In genomic region chr19:1424182-1424955, GRCh38 we compare ENCODE assay signal across 1 cellular context.
A peak's percentile ranks its signal among the peaks of the same experiment; 100 is the strongest.
TF ChIP-seq lines count a peak whose summit lies in the region.

No MANE protein-coding gene starts in this region.

TF ChIP-seq in HepG2, 621 proteins besides CTCF, POLR2A, EP300 and RAD21 (continued from another document and continues in another):
- TF ChIP-seq ZNF275 (CRISPR knock-in tag; IDR thresholded peaks at IDR 0.05; ENCODE audit: borderline replicate concordance) (no peak), POGK (CRISPR knock-in tag; conservative IDR thresholded peaks at IDR 0.05) (no peak), DZIP1 (CRISPR knock-in tag; IDR thresholded peaks at IDR 0.05) (0 out of 2 replicates have a peak, but pooled peaks have one; percentile 44), NR2F2 (IDR thresholded peaks at IDR 0.05; ENCODE audit: borderline replicate concordance, low read depth) (no peak), ZNF350 (CRISPR knock-in tag; IDR thresholded peaks at IDR 0.05; ENCODE audit: borderline replicate concordance, low read depth) (no peak), TFDP2 (CRISPR knock-in tag; IDR thresholded peaks at IDR 0.05) (peak; percentile 35; the same call in 1 of the 2 replicates), NAIF1 (CRISPR knock-in tag; IDR thresholded peaks at IDR 0.05; ENCODE audit: borderline replicate concordance) (no peak; the same call in 1 of the 2 replicates), ZNF792 (CRISPR knock-in tag; IDR thresholded peaks at IDR 0.05) (no peak), KLF13 (CRISPR knock-in tag; IDR thresholded peaks at IDR 0.05) (no peak), ZBTB8A (CRISPR knock-in tag; IDR thresholded peaks at IDR 0.05; ENCODE audit: borderline replicate concordance, low read depth) (no peak), KMT2A (CRISPR knock-in tag; IDR thresholded peaks at IDR 0.05) (no peak), ZSCAN30 (CRISPR knock-in tag; IDR thresholded peaks at IDR 0.05) (no peak), RNF2 (conservative IDR thresholded peaks at IDR 0.05; ENCODE audit: low read depth) (no peak), ZNF232 (CRISPR knock-in tag; IDR thresholded peaks at IDR 0.05; ENCODE audit: borderline replicate concordance) (no peak), ADNP (CRISPR knock-in tag; IDR thresholded peaks at IDR 0.05) (no peak), HIC2 (CRISPR knock-in tag; IDR thresholded peaks at IDR 0.05; ENCODE audit: low read depth) (no peak), AHDC1 (CRISPR knock-in tag; IDR thresholded peaks at IDR 0.05; ENCODE audit: borderline replicate concordance) (peak; percentile 67), KLF11 (CRISPR knock-in tag; IDR thresholded peaks at IDR 0.05) (no peak), ATM (IDR thresholded peaks at IDR 0.05; ENCODE audit: borderline replicate concordance) (no peak), ZNF615 (CRISPR knock-in tag; IDR thresholded peaks at IDR 0.05; ENCODE audit: borderline replicate concordance) (0 out of 2 replicates have a peak, but pooled peaks have one; percentile 38), HDAC2 (CRISPR knock-in tag; IDR thresholded peaks at IDR 0.05) (peak; percentile 58), ZNF225 (CRISPR knock-in tag; IDR thresholded peaks at IDR 0.05) (peak; percentile 48; the same call in 1 of the 2 replicates), NONO (IDR thresholded peaks at IDR 0.05) (no peak), NONO (CRISPR knock-in tag; conservative IDR thresholded peaks at IDR 0.05) (peak; percentile 55; the same call in 1 of the 2 replicates), AGO2 (optimal IDR thresholded peaks at IDR 0.05; ENCODE audit: low read depth, low read length) (peak; percentile 99), CCDC6 (CRISPR knock-in tag; IDR thresholded peaks at IDR 0.05) (no peak), MXD4 (CRISPR knock-in tag; IDR thresholded peaks at IDR 0.05) (peak; percentile 63; the same call in 1 of the 2 replicates), DNMT1 (CRISPR knock-in tag; IDR thresholded peaks at IDR 0.05) (0 out of 2 replicates have a peak, but pooled peaks have one; percentile 23), NFYB (CRISPR knock-in tag; IDR thresholded peaks at IDR 0.05) (no peak), SAFB2 (CRISPR knock-in tag; IDR thresholded peaks at IDR 0.05; ENCODE audit: borderline replicate concordance, low read depth) (no peak; the same call in none of the 2 replicates), MTF1 (CRISPR knock-in tag; IDR thresholded peaks at IDR 0.05) (no peak), HOXA9 (CRISPR knock-in tag; IDR thresholded peaks at IDR 0.05; ENCODE audit: borderline replicate concordance) (no peak), ZNF512 (CRISPR knock-in tag; IDR thresholded peaks at IDR 0.05) (no peak), KLF9 (CRISPR knock-in tag; IDR thresholded peaks at IDR 0.05; ENCODE audit: low read depth) (no peak), SAP130 (CRISPR knock-in tag; IDR thresholded peaks at IDR 0.05; ENCODE audit: low read depth) (peak; percentile 84), SNAI1 (CRISPR knock-in tag; IDR thresholded peaks at IDR 0.05; ENCODE audit: borderline replicate concordance) (no peak), ZNF639 (CRISPR knock-in tag; conservative IDR thresholded peaks at IDR 0.05) (peak; percentile 17; the same call in 1 of the 2 replicates), ASH2L (IDR thresholded peaks at IDR 0.05; ENCODE audit: insufficient read length, low read depth, low read length) (peak; percentile 25), ZBTB44 (CRISPR knock-in tag; IDR thresholded peaks at IDR 0.05) (no peak), ZNF672 (CRISPR knock-in tag; IDR thresholded peaks at IDR 0.05) (no peak), BATF2 (CRISPR knock-in tag; IDR thresholded peaks at IDR 0.05) (no peak)
